8 cellular contexts compared by ENCODE assay signal in the genomic region with DNA sequence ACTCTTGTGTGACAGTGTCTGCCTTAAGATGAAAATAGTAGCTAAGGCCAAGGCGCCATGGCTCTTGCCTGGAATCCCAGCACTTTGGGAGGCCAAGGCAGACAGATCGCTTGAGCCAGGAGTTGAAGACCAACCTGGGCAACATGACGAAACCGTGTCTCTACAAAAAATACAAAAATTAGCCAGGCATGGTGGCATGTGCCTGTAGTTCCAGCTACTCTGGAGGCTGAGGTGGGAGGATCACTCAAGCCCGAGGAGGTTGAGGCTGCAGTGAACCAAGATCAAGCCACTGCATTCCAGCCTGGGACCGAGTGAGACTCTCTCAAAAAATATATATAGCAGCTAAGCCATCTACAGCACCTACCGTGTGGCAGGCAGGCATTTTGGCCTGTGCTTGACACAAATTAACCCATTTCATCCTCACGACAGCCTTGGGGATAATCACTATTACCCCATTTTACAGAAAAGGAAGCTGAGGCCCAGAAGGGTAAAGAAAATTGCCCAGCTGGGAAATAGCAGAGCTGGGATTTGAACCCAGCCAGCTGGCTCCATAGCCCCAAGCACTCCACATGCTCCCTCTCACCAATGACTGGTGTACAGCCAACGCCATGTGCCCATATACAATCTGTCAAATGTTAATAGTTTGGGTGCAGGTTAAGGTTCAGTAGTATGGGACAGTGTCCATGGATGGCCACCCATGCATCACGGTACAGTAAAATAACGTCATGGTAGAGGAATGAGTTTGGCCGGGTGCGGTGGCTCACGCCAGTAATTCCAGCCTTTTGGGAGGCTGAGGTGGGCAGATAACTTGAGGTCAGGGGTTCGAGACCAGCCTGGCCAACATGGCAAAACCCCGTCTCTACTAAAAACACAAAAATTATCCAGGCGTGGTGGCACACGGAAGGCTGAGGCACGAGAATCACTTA. TPM values are rescaled to one million over a fixed set of nuclear protein-coding genes. Genes with fewer than 3 reads are reported as not detected.
DNase-seq lines count a peak whose midpoint lies in the region; ATAC-seq and TF ChIP-seq lines count a peak whose summit lies in the region.

No MANE protein-coding gene starts in this region.

- H3K79me2 ChIP-seq in smooth muscle cell (ENCODE audit: low read depth): peaks cover 78% of the 10 kb centered on the region

- H3K36me3 Mint-ChIP-seq in T-helper 17 cell (ENCODE audit: low read depth): no peaks in the 10 kb centered on the region

- peak overlapping the region; percentile 25 for H3K27ac ChIP-seq in foreskin keratinocyte
- H3K27ac ChIP-seq in smooth muscle cell (ENCODE audit: low read depth): peak overlapping the region; percentile 93
- H3K27ac ChIP-seq in caudate nucleus (ENCODE audit: low read depth, low read length): no peak overlapping the region

- H3K27me3 ChIP-seq in H7 (ENCODE audit: control insufficient read depth, insufficient read depth, low read length) (peaks cover 3% of the 10 kb centered on the region; the same call in 1 of the 2 replicates), foreskin keratinocyte (no peaks in the 10 kb centered on the region), smooth muscle cell (ENCODE audit: low read depth) (no peaks in the 10 kb centered on the region)

- H2AFZ ChIP-seq in smooth muscle cell (ENCODE audit: low read depth): no peak overlapping the region

- H3K27ac Mint-ChIP-seq in T-helper 17 cell: peak overlapping the region; percentile 94

- DNase-seq in H7 (peak; percentile 24), T-helper 17 cell (no peak), foreskin keratinocyte (no peak), smooth muscle cell (lab: John Stamatoyannopoulos, UW; ENCODE audit: unreplicated experiment) (no peak), NCI-H2196 treated with DMSO at 0.1 percent for 48 hours (lab: John Stamatoyannopoulos, UW; ENCODE audit: unreplicated experiment) (no peak), GOT3 (lab: John Stamatoyannopoulos, UW) (no peak), caudate nucleus (lab: John Stamatoyannopoulos, UW) (no peak)

- H3F3A ChIP-seq in smooth muscle cell (ENCODE audit: low read depth): peaks cover 27% of the 10 kb centered on the region

- peaks cover 79% of the 10 kb centered on the region for H4K20me1 ChIP-seq in smooth muscle cell (ENCODE audit: low read depth)

- H3K4me2 ChIP-seq in smooth muscle cell: peak overlapping the region; percentile 85

- ATAC-seq in T-helper 17 cell (no peak), foreskin keratinocyte (no peak), HG03025 (IDR thresholded peaks at IDR 0.05; ENCODE audit: low FRiP score, unreplicated experiment) (no peak)

- peaks cover 53% of the 10 kb centered on the region for H3K4me1 Mint-ChIP-seq in T-helper 17 cell

- peaks cover 42% of the 10 kb centered on the region for H3K36me3 ChIP-seq in H7 (replicated peaks; ENCODE audit: control insufficient read depth, insufficient read depth, low read length)
- no peaks in the 10 kb centered on the region for H3K36me3 ChIP-seq in smooth muscle cell (ENCODE audit: low read depth)

- H3K4me3 Mint-ChIP-seq in T-helper 17 cell: peak overlapping the region; percentile 95

- H3K4me1 ChIP-seq in foreskin keratinocyte (peaks cover 3% of the 10 kb centered on the region), smooth muscle cell (ENCODE audit: low read depth) (peaks cover 11% of the 10 kb centered on the region)

- H3K9me3 ChIP-seq in T-helper 17 cell (ENCODE audit: control insufficient read depth, low read length, poor library complexity, severe bottlenecking): no peaks in the 10 kb centered on the region
- no peaks in the 10 kb centered on the region for H3K9me3 ChIP-seq in smooth muscle cell (replicated peaks; ENCODE audit: low read depth)

- WGBS in smooth muscle cell (ENCODE audit: low lambda C conversion rate): 54% methylated on average over 19 of the region's 19 CpGs

- no peaks in the 10 kb centered on the region for H3K27me3 Mint-ChIP-seq in T-helper 17 cell

- peak overlapping the region; percentile 89 for H3K9ac ChIP-seq in smooth muscle cell (ENCODE audit: low read depth)

- H3K4me3 ChIP-seq in H7 (ENCODE audit: insufficient read depth, low read depth, low read length) (peak overlapping the region; percentile 99), smooth muscle cell (peak overlapping the region; percentile 72)

- no peak for TF ChIP-seq CTCF in foreskin keratinocyte (conservative IDR thresholded peaks at IDR 0.05)
- TF ChIP-seq CTCF in smooth muscle cell (IDR thresholded peaks at IDR 0.05; ENCODE audit: borderline replicate concordance, insufficient read depth, poor library complexity, severe bottlenecking): no peak

RNA-seq across cellular contexts. Expression of gene SLC1A5, which starts 3.1 kb away (rescaled TPM):
- total RNA-seq in H7 (2014; rRNA removed; shearing (Covaris generic)): 156 and 203 TPM in 2 replicates
- 10 to 100 TPM; 13.6 to 15.9 TPM for total RNA-seq in T-helper 17 cell
- total RNA-seq in foreskin keratinocyte: 176 and 218 TPM in 2 replicates
- 237 and 281 TPM in 2 replicates for polyA plus RNA-seq in foreskin keratinocyte
- total RNA-seq in smooth muscle cell: 101 TPM in 2 replicates
- polyA plus RNA-seq in smooth muscle cell: 224 and 231 TPM in 2 replicates

RNA-seq across cellular contexts. Expression of gene STRN4, which starts 39.1 kb away (rescaled TPM):
- 169 and 188 TPM in 2 replicates for total RNA-seq in H7 (2014; rRNA removed; shearing (Covaris generic))
- total RNA-seq in T-helper 17 cell (100 to 1,000 TPM; 108 to 145 TPM), foreskin keratinocyte (66.6 and 68.4 TPM in 2 replicates), smooth muscle cell (47.1 and 55.7 TPM in 2 replicates)
- polyA plus RNA-seq in foreskin keratinocyte (58.0 and 58.2 TPM in 2 replicates), smooth muscle cell (69.1 and 72.1 TPM in 2 replicates)

RNA-seq across cellular contexts. Expression of gene FKRP, which starts 39.5 kb away (rescaled TPM):
- total RNA-seq in H7 (2014; rRNA removed; shearing (Covaris generic)): 15.8 and 22.4 TPM in 2 replicates
- 10 to 100 TPM; 22.5 to 23.3 TPM for total RNA-seq in T-helper 17 cell
- 11.9 and 14.8 TPM in 2 replicates for total RNA-seq in foreskin keratinocyte
- polyA plus RNA-seq in foreskin keratinocyte: 9.9 and 10.0 TPM in 2 replicates
- total RNA-seq in smooth muscle cell: 13.8 and 35.2 TPM in 2 replicates
- 18.9 and 27.2 TPM in 2 replicates for polyA plus RNA-seq in smooth muscle cell
